9 cellular contexts compared by ENCODE assay signal in the genomic region with DNA sequence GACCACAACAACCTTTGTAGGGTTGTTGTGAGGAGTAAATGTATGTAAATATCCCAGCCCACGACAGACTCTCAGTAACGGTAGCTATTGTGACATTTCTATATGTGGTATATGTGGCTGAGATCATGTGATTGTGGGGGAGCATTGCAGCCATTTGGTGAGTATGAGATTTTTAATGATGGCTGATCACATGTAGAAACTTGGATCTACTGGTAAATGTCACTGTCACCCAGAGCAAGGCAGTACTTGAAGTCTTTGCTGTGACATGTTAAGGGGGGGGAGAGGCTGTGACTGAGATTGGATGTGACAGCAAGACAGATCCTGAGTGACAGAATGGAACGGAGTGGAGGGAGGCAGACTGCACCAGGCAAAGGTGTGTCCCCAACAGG. TPM values are rescaled to one million over a fixed set of nuclear protein-coding genes. Genes with fewer than 3 reads are reported as not detected.
A peak's percentile ranks its signal among the peaks of the same experiment; 100 is the strongest.
DNase-seq lines count a peak whose midpoint lies in the region; ATAC-seq and TF ChIP-seq lines count a peak whose summit lies in the region.
"Had no signal": no experiment of that assay in that cellular context is flagged by ENCODE, and none has a peak within 500 bp of the region (broad histone marks: within the 10 kb centered on the region; RNA-seq: fewer than 3 reads in every experiment).

No MANE protein-coding gene starts in this region.

- no peaks in the 10 kb centered on the region for H3K36me3 Mint-ChIP-seq in CD4-positive, alpha-beta T cell (ENCODE audit: low read depth)
- H3K36me3 Mint-ChIP-seq in MCF 10A (ENCODE audit: insufficient read depth, unreplicated experiment): peaks cover 20% of the 10 kb centered on the region

- TF ChIP-seq POLR2A in body of pancreas (IDR thresholded peaks at IDR 0.05): no peak

- no peak for TF ChIP-seq CTCF in CD4-positive, alpha-beta T cell (IDR thresholded peaks at IDR 0.05)
- no peak for TF ChIP-seq CTCF in OCI-LY7 (conservative IDR thresholded peaks at IDR 0.05; ENCODE audit: low read length)
- TF ChIP-seq CTCF in MCF 10A (IDR thresholded peaks at IDR 0.05; ENCODE audit: unreplicated experiment): no peak
- TF ChIP-seq CTCF in body of pancreas (IDR thresholded peaks at IDR 0.05): no peak

- H3K4me3 ChIP-seq in OCI-LY7 (ENCODE audit: low read depth, low read length, poor library complexity, severe bottlenecking) (peak overlapping the region; percentile 52), right cardiac atrium (ENCODE audit: low read length) (no peak overlapping the region), body of pancreas (no peak overlapping the region)

- 62% methylated on average over 3 of the region's 3 CpGs for WGBS in right cardiac atrium
- 60 to 85% methylated on average over 3 of the region's 3 CpGs for WGBS in body of pancreas, 2 donors

- H3K9me3 ChIP-seq in CD4-positive, alpha-beta T cell (ENCODE audit: control insufficient read depth, low read length): no peaks in the 10 kb centered on the region
- H3K9me3 ChIP-seq in OCI-LY7 (ENCODE audit: low read length): no peaks in the 10 kb centered on the region
- H3K9me3 ChIP-seq in right cardiac atrium (ENCODE audit: control insufficient read depth, low read length): no peaks in the 10 kb centered on the region
- H3K9me3 ChIP-seq in body of pancreas: no peaks in the 10 kb centered on the region

- peaks cover 38% of the 10 kb centered on the region for H3K4me1 Mint-ChIP-seq in CD4-positive, alpha-beta T cell (ENCODE audit: low read depth)
- no peaks in the 10 kb centered on the region for H3K4me1 Mint-ChIP-seq in MCF 10A (ENCODE audit: insufficient read depth, unreplicated experiment)

- no peak for DNase-seq in CD4-positive, alpha-beta T cell
- DNase-seq in OCI-LY7 (ENCODE audit: low spot score): no peak
- no peak for DNase-seq in right cardiac atrium
- DNase-seq in stimulated activated CD4-positive, alpha-beta T cell treated with anti-CD3 and anti-CD28 coated beads, Interleukin-1b, Interleukin-23, amount 100 ng/mL, for 48 hours: no peak
- no peak for DNase-seq in MCF 10A (ENCODE audit: unreplicated experiment)
- DNase-seq in body of pancreas: no peak
- DNase-seq: NCI-H1417 had no signal

- no peaks in the 10 kb centered on the region for H3K9me2 ChIP-seq in OCI-LY7 (ENCODE audit: insufficient read depth, low read length)

- H3K9me3 Mint-ChIP-seq in CD4-positive, alpha-beta T cell: no peaks in the 10 kb centered on the region
- H3K9me3 Mint-ChIP-seq in MCF 10A (ENCODE audit: unreplicated experiment): no peaks in the 10 kb centered on the region

- BruUV-seq in OCI-LY7 (replicated peaks; lab: Mats Ljungman, UMichigan): no TSS peak
- no TSS peak for BruUV-seq in MCF 10A (replicated peaks; lab: Mats Ljungman, UMichigan)

- CTCF ChIA-PET in CD4-positive, alpha-beta T cell (lab: Charles Lee): interaction anchor here (0.6 to 4.0 kb wide), 4 partner anchors 9 to 99 kb away, joined by 3 to 21 read pairs (median 6); a partner anchor contains a TSS
- CTCF ChIA-PET in OCI-LY7 (lab: Charles Lee; ENCODE audit: unreplicated experiment) (interaction anchor here (0.5 to 0.7 kb wide), 3 partner anchors 16 to 50 kb away, joined by 3 to 4 read pairs (median 4); a partner anchor contains a TSS), MCF 10A (lab: Yijun Ruan, JAX) (interaction anchor here (0.6 to 2.3 kb wide), 4 partner anchors 23 to 202 kb away, joined by 3 to 11 read pairs (median 3); a partner anchor contains a TSS)

- no peaks in the 10 kb centered on the region for H4K20me1 ChIP-seq in OCI-LY7 (ENCODE audit: insufficient read depth, low read length)

- intact Hi-C loops in CD4-positive, alpha-beta T cell (cut with DNase I, micrococcal nuclease): loop anchor here in 1 of 2 experiments (2.0 kb wide), 1 partner anchor 24 kb away; a partner anchor contains a TSS
- intact Hi-C loops in OCI-LY7 (cut with micrococcal nuclease; ENCODE audit: unreplicated experiment) (no loop called here), right cardiac atrium (cut with DNase I) (no loop called here), MCF 10A (cut with micrococcal nuclease) (no loop called here), body of pancreas (cut with DNase I) (no loop called here)

- peak overlapping the region; percentile 6 for H3K27ac Mint-ChIP-seq in CD4-positive, alpha-beta T cell
- no peak overlapping the region for H3K27ac Mint-ChIP-seq in MCF 10A (ENCODE audit: low read depth, unreplicated experiment)

- H3K4me1 ChIP-seq in OCI-LY7 (ENCODE audit: insufficient read depth, low read length, poor library complexity, severe bottlenecking) (peaks cover 35% of the 10 kb centered on the region), right cardiac atrium (ENCODE audit: control insufficient read depth, insufficient read depth, low read length) (no peaks in the 10 kb centered on the region), body of pancreas (no peaks in the 10 kb centered on the region)

- no peaks in the 10 kb centered on the region for H3K79me2 ChIP-seq in OCI-LY7 (ENCODE audit: insufficient read depth, low read depth, low read length)

- H3K27me3 ChIP-seq in CD4-positive, alpha-beta T cell (ENCODE audit: control insufficient read depth, insufficient read depth, low read length): no peaks in the 10 kb centered on the region
- H3K27me3 ChIP-seq in right cardiac atrium (ENCODE audit: control insufficient read depth, insufficient read depth): no peaks in the 10 kb centered on the region
- no peaks in the 10 kb centered on the region for H3K27me3 ChIP-seq in body of pancreas

- no peak overlapping the region for H3K27ac ChIP-seq in CD4-positive, alpha-beta T cell (ENCODE audit: low read depth, low read length)
- H3K27ac ChIP-seq in OCI-LY7 (ENCODE audit: low read depth, low read length, poor library complexity, severe bottlenecking) (peak overlapping the region; percentile 76), right cardiac atrium (ENCODE audit: low read length) (no peak overlapping the region), body of pancreas (no peak overlapping the region)

- peak overlapping the region; percentile 86 for H2AFZ ChIP-seq in OCI-LY7 (ENCODE audit: low read length)

- POLR2A ChIA-PET in CD4-positive, alpha-beta T cell (lab: Charles Lee): interaction anchor here (1.4 to 3.4 kb wide), 4 partner anchors 20 to 58 kb away, joined by 3 to 32 read pairs (median 12); a partner anchor contains a TSS
- POLR2A ChIA-PET in OCI-LY7 (lab: Charles Lee) (interaction anchor here (0.7 to 3.1 kb wide), 14 partner anchors 12 to 238 kb away, joined by 3 to 17 read pairs (median 4); a partner anchor contains a TSS), MCF 10A (lab: Yijun Ruan, JAX) (interaction anchor here (0.8 to 1.2 kb wide), 3 partner anchors 11 to 67 kb away, joined by 3 to 4 read pairs (median 3); a partner anchor contains a TSS)

- H3K36me3 ChIP-seq in OCI-LY7 (ENCODE audit: insufficient read depth, low read length) (peaks cover 23% of the 10 kb centered on the region), body of pancreas (replicated peaks in 1 of 2; ENCODE audit: insufficient read depth in 1 of 2, low read depth in 2 of 2) (no peaks in the 10 kb centered on the region)

- no peaks in the 10 kb centered on the region for H3K27me3 Mint-ChIP-seq in CD4-positive, alpha-beta T cell
- no peaks in the 10 kb centered on the region for H3K27me3 Mint-ChIP-seq in MCF 10A (ENCODE audit: insufficient read depth, unreplicated experiment)

- H3K4me2 ChIP-seq in OCI-LY7 (ENCODE audit: low read length): peak overlapping the region; percentile 67

- ATAC-seq in CD4-positive, alpha-beta T cell (ENCODE audit: poor library complexity): peak; percentile 71
- ATAC-seq in GM21529 (IDR thresholded peaks at IDR 0.05; ENCODE audit: unreplicated experiment): peak; percentile 56
- ATAC-seq in right cardiac atrium: peak; percentile 72 to 73
- no peak for ATAC-seq in HG02852 (IDR thresholded peaks at IDR 0.05; ENCODE audit: unreplicated experiment)
- no peak for ATAC-seq in body of pancreas

- peak overlapping the region; percentile 62 for H3K4me3 Mint-ChIP-seq in CD4-positive, alpha-beta T cell
- no peak overlapping the region for H3K4me3 Mint-ChIP-seq in MCF 10A (ENCODE audit: unreplicated experiment)

RNA-seq across cellular contexts. Expression of a gene that starts 23.9 kb away (rescaled TPM):
- 100 to 1,000 TPM; 155 to 162 TPM for total RNA-seq in CD4-positive, alpha-beta T cell
- total RNA-seq in OCI-LY7 (2014; rRNA removed; shearing (Covaris generic)): 23.4 and 42.7 TPM in 2 replicates
- total RNA-seq in OCI-LY7 (2022) (92.3 and 101 TPM in 2 replicates), right cardiac atrium (10 to 100 TPM; 81.5 to 99.2 (median 89.6) TPM), MCF 10A (2022) (113 and 131 TPM in 2 replicates), body of pancreas (10 to 100 TPM; 15.6 to 18.1 TPM)
- polyA plus RNA-seq in right cardiac atrium: 53.0 TPM

RNA-seq across cellular contexts. Expression of a gene that starts 47.9 kb away (rescaled TPM):
- not detected for total RNA-seq in CD4-positive, alpha-beta T cell
- 22.4 and 26.1 TPM in 2 replicates for total RNA-seq in OCI-LY7 (2014; rRNA removed; shearing (Covaris generic))
- total RNA-seq in OCI-LY7 (2022) (28.7 and 37.1 TPM in 2 replicates), right cardiac atrium (under 1 TPM; 0.06 to 0.86 (median 0.55) TPM), MCF 10A (2022) (36.4 and 48.3 TPM in 2 replicates), body of pancreas (under 1 TPM in 1 of 2 donors, not detected in 1; 0.52 TPM)
- polyA plus RNA-seq in right cardiac atrium: 0.09 TPM

RNA-seq across cellular contexts. Expression of a gene that starts 55.0 kb away (rescaled TPM):
- total RNA-seq in CD4-positive, alpha-beta T cell: 1 to 10 TPM; 5.7 to 8.1 TPM
- total RNA-seq in OCI-LY7 (2014; rRNA removed; shearing (Covaris generic)): 2.8 and 3.6 TPM in 2 replicates
- total RNA-seq in OCI-LY7 (2022) (11.9 and 12.4 TPM in 2 replicates), right cardiac atrium (not detected), MCF 10A (2022) (not detected in 2 replicates), body of pancreas (not detected)
- not detected for polyA plus RNA-seq in right cardiac atrium

Comparison
In these comparisons a context has a peak if more than half of its experiments do, and no peak if none do; other contexts are left out.
1. ATAC-seq: peak in CD4-positive, alpha-beta T cell (single experiment), GM21529 (single experiment) and right cardiac atrium (2 of 2); none in HG02852 (single experiment) and body of pancreas (single experiment).
2. RNA of a gene that starts 47.9 kb away (total RNA-seq): 36.4 to 48.3 TPM in MCF 10A and 22.4 to 37.1 TPM in OCI-LY7; 0.06 to 0.86 TPM in right cardiac atrium, 0.52 TPM in body of pancreas and not detected in CD4-positive, alpha-beta T cell; every median in the first group is over 10 times any median in the second.